ENCODE assay signal across 18 cellular contexts in genomic region chr1:6464915-6465314, GRCh38. TPM values are rescaled to one million over a fixed set of nuclear protein-coding genes. Genes with fewer than 3 reads are reported as not detected.
DNase-seq lines count a peak whose midpoint lies in the region; ATAC-seq and TF ChIP-seq lines count a peak whose summit lies in the region.
"Had no signal": no experiment of that assay in that cellular context is flagged by ENCODE, and none has a peak within 500 bp of the region (broad histone marks: within the 10 kb centered on the region; RNA-seq: fewer than 3 reads in every experiment).

No MANE protein-coding gene starts in this region.

- peaks cover 54% of the 10 kb centered on the region for H3K27me3 ChIP-seq in BLaER1
- H3K27me3 ChIP-seq: SJSA1 had no signal

- no peaks in the 10 kb centered on the region for H3K27me3 Mint-ChIP-seq in activated CD8-positive, alpha-beta T cell treated with anti-CD3 and anti-CD28 coated beads for 36 hours
- H3K27me3 Mint-ChIP-seq in endothelial cell (ENCODE audit: unreplicated experiment) = peaks cover 19% of the 10 kb centered on the region

- CTCF ChIA-PET in activated CD8-positive, alpha-beta T cell treated with anti-CD3 and anti-CD28 coated beads for 36 hours (lab: Charles Lee) = interaction anchor here (1.0 to 3.9 kb wide), 3 partner anchors 10 to 26 kb away, joined by 4 to 38 read pairs (median 5); no protein-coding TSS in a partner anchor

- no peak overlapping the region for H3K9ac ChIP-seq in BLaER1

- DNase-seq in DMS53 (lab: John Stamatoyannopoulos, UW) = peak; percentile 51
- DNase-seq in DMS53 treated with DMSO at 0.1 percent for 48 hours (lab: John Stamatoyannopoulos, UW; ENCODE audit: unreplicated experiment) = no peak
- DNase-seq in activated CD8-positive, alpha-beta T cell treated with anti-CD3 and anti-CD28 coated beads for 36 hours = no peak
- no peak for DNase-seq in endothelial cell (ENCODE audit: low spot score)
- no peak for DNase-seq in AG08395 (ENCODE audit: low spot score)
- DNase-seq in NCI-H446 (lab: John Stamatoyannopoulos, UW) = no peak
- DNase-seq in NCI-H524 (lab: John Stamatoyannopoulos, UW) = no peak
- DNase-seq: MV-4-11, NCI-H2107, trophoblast cell had no signal

- no peaks in the 10 kb centered on the region; the same call in 1 of the 2 replicates for H4K20me1 ChIP-seq in BLaER1

- H3K4me1 ChIP-seq in BLaER1 = peaks cover 32% of the 10 kb centered on the region
- H3K4me1 ChIP-seq: SJSA1 had no signal

- POLR2A ChIA-PET in activated CD8-positive, alpha-beta T cell treated with anti-CD3 and anti-CD28 coated beads for 36 hours (lab: Charles Lee) = interaction anchor here (0.8 to 0.9 kb wide), 3 partner anchors 10 to 138 kb away, joined by 3 read pairs; no protein-coding TSS in a partner anchor

- H3K27ac ChIP-seq in BLaER1 = no peak overlapping the region
- H3K27ac ChIP-seq: 22Rv1, dorsolateral prefrontal cortex, SJSA1 had no signal

- H3K4me1 Mint-ChIP-seq in activated CD8-positive, alpha-beta T cell treated with anti-CD3 and anti-CD28 coated beads for 36 hours (ENCODE audit: low read depth) = peaks cover 41% of the 10 kb centered on the region
- peaks cover 7% of the 10 kb centered on the region for H3K4me1 Mint-ChIP-seq in endothelial cell (ENCODE audit: unreplicated experiment)

- intact Hi-C loops in activated CD8-positive, alpha-beta T cell treated with anti-CD3 and anti-CD28 coated beads for 36 hours (cut with micrococcal nuclease) = no loop called here

- no peaks in the 10 kb centered on the region for H3K9me3 ChIP-seq in BLaER1
- H3K9me3 ChIP-seq: SJSA1 had no signal

- no peak for ATAC-seq in activated CD8-positive, alpha-beta T cell treated with anti-CD3 and anti-CD28 coated beads for 36 hours

- H3K36me3 ChIP-seq in BLaER1 = peaks cover 17% of the 10 kb centered on the region; the same call in 1 of the 2 replicates
- H3K36me3 ChIP-seq: SJSA1 had no signal

- peak overlapping the region; percentile 86 for H3K27ac Mint-ChIP-seq in activated CD8-positive, alpha-beta T cell treated with anti-CD3 and anti-CD28 coated beads for 36 hours
- H3K27ac Mint-ChIP-seq in endothelial cell (ENCODE audit: unreplicated experiment) = peak overlapping the region; percentile 53
- H3K27ac Mint-ChIP-seq: memory B cell had no signal

- no peaks in the 10 kb centered on the region for H3K9me3 Mint-ChIP-seq in activated CD8-positive, alpha-beta T cell treated with anti-CD3 and anti-CD28 coated beads for 36 hours
- H3K9me3 Mint-ChIP-seq in endothelial cell (ENCODE audit: unreplicated experiment) = no peaks in the 10 kb centered on the region
- H3K9me3 Mint-ChIP-seq: memory B cell, neural crest cell had no signal

- H3K4me2 ChIP-seq in BLaER1 = peak overlapping the region; percentile 89

- peak overlapping the region; percentile 92 for H3K4me3 Mint-ChIP-seq in activated CD8-positive, alpha-beta T cell treated with anti-CD3 and anti-CD28 coated beads for 36 hours
- H3K4me3 Mint-ChIP-seq in endothelial cell (ENCODE audit: unreplicated experiment) = peak overlapping the region; percentile 82
- H3K4me3 Mint-ChIP-seq: memory B cell, neural crest cell had no signal

- no peak for TF ChIP-seq CTCF in activated CD8-positive, alpha-beta T cell treated with anti-CD3 and anti-CD28 coated beads for 36 hours (IDR thresholded peaks at IDR 0.05)
- TF ChIP-seq CTCF in endothelial cell (IDR thresholded peaks at IDR 0.05; ENCODE audit: unreplicated experiment) = no peak

- peaks cover 28% of the 10 kb centered on the region for H3K36me3 Mint-ChIP-seq in activated CD8-positive, alpha-beta T cell treated with anti-CD3 and anti-CD28 coated beads for 36 hours (ENCODE audit: low read depth)
- H3K36me3 Mint-ChIP-seq in endothelial cell (ENCODE audit: low read depth, unreplicated experiment) = peaks cover 30% of the 10 kb centered on the region
- H3K36me3 Mint-ChIP-seq: memory B cell had no signal

- H3K4me3 ChIP-seq in BLaER1 = no peak overlapping the region
- H3K4me3 ChIP-seq: dorsolateral prefrontal cortex, K562, SJSA1 had no signal

RNA-seq across cellular contexts. Expression of gene TNFRSF25, which starts 1.1 kb away (rescaled TPM):
- total RNA-seq in activated CD8-positive, alpha-beta T cell treated with anti-CD3 and anti-CD28 coated beads for 36 hours = 10 to 100 TPM; 55.8 to 57.8 TPM
- total RNA-seq in endothelial cell (ENCODE audit: unreplicated experiment) = 104 TPM

RNA-seq across cellular contexts. Expression of gene PLEKHG5, which starts 26.6 kb away (rescaled TPM):
- total RNA-seq in activated CD8-positive, alpha-beta T cell treated with anti-CD3 and anti-CD28 coated beads for 36 hours = 1 to 10 TPM; 1.7 to 1.8 TPM
- total RNA-seq in endothelial cell (ENCODE audit: unreplicated experiment) = 109 TPM

RNA-seq across cellular contexts. Expression of gene ESPN, which starts 40.3 kb away (rescaled TPM):
- under 1 TPM; 0.83 to 0.99 TPM for total RNA-seq in activated CD8-positive, alpha-beta T cell treated with anti-CD3 and anti-CD28 coated beads for 36 hours
- total RNA-seq in endothelial cell (ENCODE audit: unreplicated experiment) = 0.36 TPM
- total RNA-seq: OCI-LY7, SJSA1 had no signal

RNA-seq across cellular contexts. Expression of gene HES2, which starts 45.2 kb away (rescaled TPM):
- under 1 TPM in 1 of 2 experiments, not detected in 1; 0.29 TPM for total RNA-seq in activated CD8-positive, alpha-beta T cell treated with anti-CD3 and anti-CD28 coated beads for 36 hours
- 0.10 TPM for total RNA-seq in endothelial cell (ENCODE audit: unreplicated experiment)
- total RNA-seq: OCI-LY7, SJSA1 had no signal

Comparison
In these comparisons a context has a peak if more than half of its experiments do, and no peak if none do; other contexts are left out.
1. RNA of gene PLEKHG5, which starts 26.6 kb away (total RNA-seq): 109 TPM in endothelial cell (single experiment); 1.7 to 1.8 TPM in activated CD8-positive, alpha-beta T cell treated with anti-CD3 and anti-CD28 coated beads for 36 hours; every median in the first group is over 10 times any median in the second.